Comparison of ENCODE assay signal across 2 cellular contexts in the genomic region with DNA sequence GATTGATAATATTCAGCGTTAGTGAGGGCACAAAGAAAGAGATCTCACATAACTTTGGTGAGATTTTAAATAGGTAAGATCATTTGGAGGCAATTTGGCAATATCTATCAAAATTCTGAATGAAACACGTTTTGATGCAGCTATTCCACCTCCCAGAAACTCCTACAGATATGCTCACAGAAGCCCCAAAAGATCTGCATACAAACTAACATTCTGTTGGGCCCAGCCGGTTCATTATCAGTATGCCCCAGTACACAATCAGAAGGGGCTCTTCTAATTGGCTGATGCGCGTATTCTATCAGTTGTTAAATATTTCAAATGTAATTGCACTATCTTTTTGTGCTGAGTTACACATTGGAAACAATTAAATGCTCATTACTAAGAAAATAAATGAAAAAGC.
TF ChIP-seq lines count a peak whose summit lies in the region.

No MANE protein-coding gene starts in this region.

TF ChIP-seq in GM23338, 12 proteins besides CTCF, POLR2A, EP300 and RAD21:
- TF ChIP-seq, protein P1, sequence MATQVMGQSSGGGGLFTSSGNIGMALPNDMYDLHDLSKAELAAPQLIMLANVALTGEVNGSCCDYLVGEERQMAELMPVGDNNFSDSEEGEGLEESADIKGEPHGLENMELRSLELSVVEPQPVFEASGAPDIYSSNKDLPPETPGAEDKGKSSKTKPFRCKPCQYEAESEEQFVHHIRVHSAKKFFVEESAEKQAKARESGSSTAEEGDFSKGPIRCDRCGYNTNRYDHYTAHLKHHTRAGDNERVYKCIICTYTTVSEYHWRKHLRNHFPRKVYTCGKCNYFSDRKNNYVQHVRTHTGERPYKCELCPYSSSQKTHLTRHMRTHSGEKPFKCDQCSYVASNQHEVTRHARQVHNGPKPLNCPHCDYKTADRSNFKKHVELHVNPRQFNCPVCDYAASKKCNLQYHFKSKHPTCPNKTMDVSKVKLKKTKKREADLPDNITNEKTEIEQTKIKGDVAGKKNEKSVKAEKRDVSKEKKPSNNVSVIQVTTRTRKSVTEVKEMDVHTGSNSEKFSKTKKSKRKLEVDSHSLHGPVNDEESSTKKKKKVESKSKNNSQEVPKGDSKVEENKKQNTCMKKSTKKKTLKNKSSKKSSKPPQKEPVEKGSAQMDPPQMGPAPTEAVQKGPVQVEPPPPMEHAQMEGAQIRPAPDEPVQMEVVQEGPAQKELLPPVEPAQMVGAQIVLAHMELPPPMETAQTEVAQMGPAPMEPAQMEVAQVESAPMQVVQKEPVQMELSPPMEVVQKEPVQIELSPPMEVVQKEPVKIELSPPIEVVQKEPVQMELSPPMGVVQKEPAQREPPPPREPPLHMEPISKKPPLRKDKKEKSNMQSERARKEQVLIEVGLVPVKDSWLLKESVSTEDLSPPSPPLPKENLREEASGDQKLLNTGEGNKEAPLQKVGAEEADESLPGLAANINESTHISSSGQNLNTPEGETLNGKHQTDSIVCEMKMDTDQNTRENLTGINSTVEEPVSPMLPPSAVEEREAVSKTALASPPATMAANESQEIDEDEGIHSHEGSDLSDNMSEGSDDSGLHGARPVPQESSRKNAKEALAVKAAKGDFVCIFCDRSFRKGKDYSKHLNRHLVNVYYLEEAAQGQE (IDR thresholded peaks at IDR 0.05; ENCODE audit: unreplicated experiment): no peak

TF ChIP-seq in K562, 482 proteins besides CTCF, POLR2A, EP300 and RAD21:
- TF ChIP-seq ETV1 (tag; conservative IDR thresholded peaks at IDR 0.05; ENCODE audit: low read depth) (0 out of 2 replicates have a peak, but pooled peaks have one; percentile 12), STAT5A (IDR thresholded peaks at IDR 0.05; ENCODE audit: borderline replicate concordance, low read length) (0 out of 2 replicates have a peak, but pooled peaks have one; percentile 7), CHD1 (IDR thresholded peaks at IDR 0.05; ENCODE audit: low read length) (no peak), HMGN3 (IDR thresholded peaks at IDR 0.05; ENCODE audit: borderline replicate concordance, extremely low read depth, insufficient read length, low read depth, low read length) (peak; percentile 28), ZNF197 (CRISPR knock-in tag; IDR thresholded peaks at IDR 0.05; ENCODE audit: low read depth) (no peak), TCF3 (CRISPR knock-in tag; IDR thresholded peaks at IDR 0.05) (0 out of 2 replicates have a peak, but pooled peaks have one; percentile 23), RCOR1 (IDR thresholded peaks at IDR 0.05; ENCODE audit: borderline replicate concordance in 1 of 2, low read depth in 2 of 2, low read length in 2 of 2) (0 out of 4 replicates have a peak, but pooled peaks of 1 of the 2 experiments have one; percentile 20), CXXC5 (CRISPR knock-in tag; IDR thresholded peaks at IDR 0.05) (0 out of 2 replicates have a peak, but pooled peaks have one; percentile 3)
- TF ChIP-seq, protein P2, sequence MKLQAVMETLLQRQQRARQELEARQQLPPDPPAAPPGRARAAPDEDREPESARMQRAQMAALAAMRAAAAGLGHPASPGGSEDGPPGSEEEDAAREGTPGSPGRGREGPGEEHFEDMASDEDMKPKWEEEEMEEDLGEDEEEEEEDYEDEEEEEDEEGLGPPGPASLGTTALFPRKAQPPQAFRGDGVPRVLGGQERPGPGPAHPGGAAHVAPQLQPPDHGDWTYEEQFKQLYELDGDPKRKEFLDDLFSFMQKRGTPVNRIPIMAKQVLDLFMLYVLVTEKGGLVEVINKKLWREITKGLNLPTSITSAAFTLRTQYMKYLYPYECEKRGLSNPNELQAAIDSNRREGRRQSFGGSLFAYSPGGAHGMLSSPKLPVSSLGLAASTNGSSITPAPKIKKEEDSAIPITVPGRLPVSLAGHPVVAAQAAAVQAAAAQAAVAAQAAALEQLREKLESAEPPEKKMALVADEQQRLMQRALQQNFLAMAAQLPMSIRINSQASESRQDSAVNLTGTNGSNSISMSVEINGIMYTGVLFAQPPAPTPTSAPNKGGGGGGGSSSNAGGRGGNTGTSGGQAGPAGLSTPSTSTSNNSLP (IDR thresholded peaks at IDR 0.05; ENCODE audit: borderline replicate concordance, low read depth, low read length): 0 out of 2 replicates have a peak, but pooled peaks have one; percentile 55
